ENCODE assay signal across 6 cellular contexts in genomic region chr3:135168822-135169221, GRCh38.
"Had no signal": no experiment of that assay in that cellular context is flagged by ENCODE, and none has a peak within 500 bp of the region (broad histone marks: within the 10 kb centered on the region; RNA-seq: fewer than 3 reads in every experiment).

No MANE protein-coding gene starts in this region.

- H3K27me3 Mint-ChIP-seq: IgD-negative memory B cell had no signal

- H3K4me3 ChIP-seq: GM23338 had no signal

- H3K27ac Mint-ChIP-seq: GM23338, H9, HFFc6, IgD-negative memory B cell had no signal

- H3K4me1 Mint-ChIP-seq: IgD-negative memory B cell had no signal

- ATAC-seq: GM23338, HCT116 had no signal

- DNase-seq: H9, HFFc6, KBM-7 had no signal

- H3K36me3 Mint-ChIP-seq: IgD-negative memory B cell had no signal

- H3K4me3 Mint-ChIP-seq: GM23338, H9, HFFc6, IgD-negative memory B cell had no signal

- H3K9me3 Mint-ChIP-seq: GM23338, H9, HFFc6, IgD-negative memory B cell had no signal
